In the genomic region with DNA sequence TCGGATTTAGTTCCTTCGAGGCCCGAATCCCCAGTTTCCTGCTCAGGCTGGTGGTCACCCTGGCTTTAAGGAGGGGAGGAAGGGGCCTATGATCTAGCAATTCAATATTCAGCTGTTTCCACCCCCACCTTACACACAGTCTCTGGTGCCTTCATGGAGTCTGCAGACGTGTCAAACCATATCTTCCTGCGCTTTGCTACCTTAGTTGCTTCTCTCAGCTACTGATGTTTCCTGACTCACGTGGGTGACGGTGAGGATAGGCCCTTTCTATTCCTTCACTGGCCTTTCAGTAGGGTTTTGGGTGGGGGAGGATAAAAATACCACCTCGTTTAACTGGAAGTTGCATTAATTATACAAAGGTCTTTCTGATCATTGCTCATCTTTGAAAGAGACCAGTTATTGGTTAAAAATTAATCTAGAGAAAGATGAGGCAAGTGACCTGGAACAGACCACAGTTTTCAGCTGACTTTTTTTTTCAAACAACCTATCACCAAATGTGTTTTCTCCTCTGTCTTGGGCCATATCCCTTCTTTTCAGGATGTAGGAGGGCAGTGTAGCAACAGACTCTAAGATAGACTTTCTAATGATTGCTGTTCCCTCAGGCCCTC, we compare ENCODE assay signal across 1 cellular context.
TF ChIP-seq lines count a peak whose summit lies in the region.

No MANE protein-coding gene starts in this region.

TF ChIP-seq in H1, 55 proteins besides CTCF, POLR2A, EP300 and RAD21:
- TF ChIP-seq POU5F1 (IDR thresholded peaks at IDR 0.05; ENCODE audit: low read depth, low read length) (no peak), BCL11A (IDR thresholded peaks at IDR 0.05; ENCODE audit: low read depth in 2 of 2, low read length in 2 of 2) (no peak), HDAC6 (IDR thresholded peaks at IDR 0.05; ENCODE audit: low read depth, low read length) (no peak), FOSL1 (IDR thresholded peaks at IDR 0.05; ENCODE audit: insufficient read depth, low read depth, low read length) (no peak), PHF8 (conservative IDR thresholded peaks at IDR 0.05; ENCODE audit: low read depth, low read length) (no peak), BRCA1 (IDR thresholded peaks at IDR 0.05; ENCODE audit: low read depth, low read length) (no peak), CHD1 (IDR thresholded peaks at IDR 0.05; ENCODE audit: low read depth, low read length) (no peak), RFX5 (IDR thresholded peaks at IDR 0.05; ENCODE audit: borderline replicate concordance, low read depth, low read length) (no peak), SIRT6 (IDR thresholded peaks at IDR 0.05; ENCODE audit: low read length) (no peak), TAF7 (optimal IDR thresholded peaks at IDR 0.05; ENCODE audit: borderline replicate concordance, low read depth, low read length) (no peak), CTBP2 (IDR thresholded peaks at IDR 0.05; ENCODE audit: borderline replicate concordance, insufficient read depth, insufficient read length, low read length) (no peak), CBX5 (IDR thresholded peaks at IDR 0.05; ENCODE audit: low read depth, low read length) (no peak), JUND (IDR thresholded peaks at IDR 0.05; ENCODE audit: low read length) (no peak), EZH2 (IDR thresholded peaks at IDR 0.05; ENCODE audit: low read depth, low read length, severe bottlenecking) (no peak), YY1 (IDR thresholded peaks at IDR 0.05; ENCODE audit: low read depth, low read length) (no peak), SRF (IDR thresholded peaks at IDR 0.05; ENCODE audit: low read depth, low read length) (no peak)
- TF ChIP-seq, protein P1, sequence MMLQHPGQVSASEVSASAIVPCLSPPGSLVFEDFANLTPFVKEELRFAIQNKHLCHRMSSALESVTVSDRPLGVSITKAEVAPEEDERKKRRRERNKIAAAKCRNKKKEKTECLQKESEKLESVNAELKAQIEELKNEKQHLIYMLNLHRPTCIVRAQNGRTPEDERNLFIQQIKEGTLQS (IDR thresholded peaks at IDR 0.05; ENCODE audit: insufficient read depth, low read depth, low read length) = no peak
- TF ChIP-seq, protein P2, sequence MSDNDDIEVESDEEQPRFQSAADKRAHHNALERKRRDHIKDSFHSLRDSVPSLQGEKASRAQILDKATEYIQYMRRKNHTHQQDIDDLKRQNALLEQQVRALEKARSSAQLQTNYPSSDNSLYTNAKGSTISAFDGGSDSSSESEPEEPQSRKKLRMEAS (IDR thresholded peaks at IDR 0.05) = no peak
- TF ChIP-seq, protein P3, sequence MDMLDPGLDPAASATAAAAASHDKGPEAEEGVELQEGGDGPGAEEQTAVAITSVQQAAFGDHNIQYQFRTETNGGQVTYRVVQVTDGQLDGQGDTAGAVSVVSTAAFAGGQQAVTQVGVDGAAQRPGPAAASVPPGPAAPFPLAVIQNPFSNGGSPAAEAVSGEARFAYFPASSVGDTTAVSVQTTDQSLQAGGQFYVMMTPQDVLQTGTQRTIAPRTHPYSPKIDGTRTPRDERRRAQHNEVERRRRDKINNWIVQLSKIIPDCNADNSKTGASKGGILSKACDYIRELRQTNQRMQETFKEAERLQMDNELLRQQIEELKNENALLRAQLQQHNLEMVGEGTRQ (IDR thresholded peaks at IDR 0.05; ENCODE audit: low read length) = no peak
